Comparison of ENCODE assay signal across 21 cellular contexts in genomic region chr9:89376741-89377140, GRCh38. TPM values are rescaled to one million over a fixed set of nuclear protein-coding genes. Genes with fewer than 3 reads are reported as not detected.
DNase-seq lines count a peak whose midpoint lies in the region; ATAC-seq and TF ChIP-seq lines count a peak whose summit lies in the region.
"Had no signal": no experiment of that assay in that cellular context is flagged by ENCODE, and none has a peak within 500 bp of the region (broad histone marks: within the 10 kb centered on the region; RNA-seq: fewer than 3 reads in every experiment).

No MANE protein-coding gene starts in this region.

- H3K4me1 Mint-ChIP-seq in activated T-cell treated with anti-CD3 and anti-CD28 coated beads, Interleukin-2, amount 50 U/mL, for 72 hours (ENCODE audit: low read depth) = peaks cover 46% of the 10 kb centered on the region
- peaks cover 45% of the 10 kb centered on the region for H3K4me1 Mint-ChIP-seq in activated T-cell treated with anti-CD3 and anti-CD28 coated beads, Interleukin-2, amount 50 U/mL, for 4 hours (ENCODE audit: low read depth)
- H3K4me1 Mint-ChIP-seq in activated CD4-positive, alpha-beta memory T cell treated with anti-CD3 and anti-CD28 coated beads for 36 hours (ENCODE audit: low read depth) = peaks cover 37% of the 10 kb centered on the region
- peaks cover 6% of the 10 kb centered on the region for H3K4me1 Mint-ChIP-seq in endodermal cell
- H3K4me1 Mint-ChIP-seq: GM23338 had no signal

- no peak for TF ChIP-seq CTCF in endodermal cell (conservative IDR thresholded peaks at IDR 0.05)

- no peaks in the 10 kb centered on the region for H3K9me3 Mint-ChIP-seq in activated T-cell treated with anti-CD3 and anti-CD28 coated beads, Interleukin-2, amount 50 U/mL, for 72 hours
- no peaks in the 10 kb centered on the region for H3K9me3 Mint-ChIP-seq in activated T-cell treated with anti-CD3 and anti-CD28 coated beads, Interleukin-2, amount 50 U/mL, for 4 hours
- no peaks in the 10 kb centered on the region for H3K9me3 Mint-ChIP-seq in activated CD4-positive, alpha-beta memory T cell treated with anti-CD3 and anti-CD28 coated beads for 36 hours
- no peaks in the 10 kb centered on the region for H3K9me3 Mint-ChIP-seq in endodermal cell
- H3K9me3 Mint-ChIP-seq: brain, GM23338 had no signal

- DNase-seq in activated T-cell treated with anti-CD3 and anti-CD28 coated beads, Interleukin-2, amount 50 U/mL, for 72 hours = no peak
- DNase-seq in activated T-cell treated with anti-CD3 and anti-CD28 coated beads, Interleukin-2, amount 50 U/mL, for 4 hours = no peak
- DNase-seq in activated CD4-positive, alpha-beta memory T cell treated with anti-CD3 and anti-CD28 coated beads for 36 hours = no peak
- DNase-seq in endodermal cell (no peak), substantia nigra (lab: John Stamatoyannopoulos, UW) (no peak), hippocampal formation (lab: John Stamatoyannopoulos, UW) (no peak), epidermal melanocyte (ENCODE audit: insufficient read length, low spot score) (no peak)
- DNase-seq: ACHN; activated gamma-delta T cell; foreskin fibroblast; kidney glomerular epithelial cell; MM.1S; NCI-H146; PC-9; stimulated activated CD4-positive, alpha-beta T cell treated with anti-CD3 and anti-CD28 coated beads, Interleukin-12 subunit alpha, Interleukin-12 subunit beta, amount 100 ng/mL, for 4 hours; transverse colon had no signal

- H3K4me3 ChIP-seq in endodermal cell (ENCODE audit: low read length) = no peak overlapping the region
- H3K4me3 ChIP-seq: coronary artery, GM23338, PC-9, SJSA1, transverse colon had no signal

- H3K27me3 Mint-ChIP-seq in activated T-cell treated with anti-CD3 and anti-CD28 coated beads, Interleukin-2, amount 50 U/mL, for 72 hours (ENCODE audit: low read depth) = no peaks in the 10 kb centered on the region
- no peaks in the 10 kb centered on the region for H3K27me3 Mint-ChIP-seq in activated T-cell treated with anti-CD3 and anti-CD28 coated beads, Interleukin-2, amount 50 U/mL, for 4 hours (ENCODE audit: low read depth)
- H3K27me3 Mint-ChIP-seq in activated CD4-positive, alpha-beta memory T cell treated with anti-CD3 and anti-CD28 coated beads for 36 hours = no peaks in the 10 kb centered on the region
- H3K27me3 Mint-ChIP-seq in endodermal cell (ENCODE audit: insufficient read depth) = no peaks in the 10 kb centered on the region
- H3K27me3 Mint-ChIP-seq: brain had no signal

- intact Hi-C loops in activated CD4-positive, alpha-beta memory T cell treated with anti-CD3 and anti-CD28 coated beads for 36 hours (cut with micrococcal nuclease) = loop anchor here (5.0 kb wide), 1 partner anchor 36 kb away; no protein-coding TSS in a partner anchor

- POLR2A ChIA-PET in activated CD4-positive, alpha-beta memory T cell treated with anti-CD3 and anti-CD28 coated beads for 36 hours (lab: Charles Lee) = no interaction called here

- WGBS in endodermal cell (ENCODE audit: insufficient coverage in 1 of 2, insufficient read length in 1 of 2), 2 experiments = 68 to 96% methylated on average over 3 to 12 of the region's 12 CpGs

- H3K27me3 ChIP-seq in endodermal cell (ENCODE audit: control insufficient read depth, insufficient read depth, low read length, poor library complexity, severe bottlenecking) = no peaks in the 10 kb centered on the region
- H3K27me3 ChIP-seq: SJSA1, transverse colon had no signal

- H3K36me3 Mint-ChIP-seq in activated T-cell treated with anti-CD3 and anti-CD28 coated beads, Interleukin-2, amount 50 U/mL, for 72 hours (ENCODE audit: insufficient read depth in 2 of 2) = peaks cover 9 to 23% of the 10 kb centered on the region in 2 donors
- peaks cover 41% of the 10 kb centered on the region for H3K36me3 Mint-ChIP-seq in activated T-cell treated with anti-CD3 and anti-CD28 coated beads, Interleukin-2, amount 50 U/mL, for 4 hours (ENCODE audit: insufficient read depth)
- peaks cover 33% of the 10 kb centered on the region for H3K36me3 Mint-ChIP-seq in activated CD4-positive, alpha-beta memory T cell treated with anti-CD3 and anti-CD28 coated beads for 36 hours
- H3K36me3 Mint-ChIP-seq in endodermal cell (ENCODE audit: low read depth) = peaks cover 25% of the 10 kb centered on the region

- no peaks in the 10 kb centered on the region for H3K36me3 ChIP-seq in endodermal cell (ENCODE audit: control insufficient read depth, insufficient read depth, low read length)
- H3K36me3 ChIP-seq: SJSA1, transverse colon had no signal

- H3K4me3 Mint-ChIP-seq in activated T-cell treated with anti-CD3 and anti-CD28 coated beads, Interleukin-2, amount 50 U/mL, for 72 hours = no peak overlapping the region
- H3K4me3 Mint-ChIP-seq in activated T-cell treated with anti-CD3 and anti-CD28 coated beads, Interleukin-2, amount 50 U/mL, for 4 hours = no peak overlapping the region
- no peak overlapping the region for H3K4me3 Mint-ChIP-seq in activated CD4-positive, alpha-beta memory T cell treated with anti-CD3 and anti-CD28 coated beads for 36 hours
- no peak overlapping the region for H3K4me3 Mint-ChIP-seq in endodermal cell
- H3K4me3 Mint-ChIP-seq: brain, GM23338 had no signal

- CTCF ChIA-PET in activated CD4-positive, alpha-beta memory T cell treated with anti-CD3 and anti-CD28 coated beads for 36 hours (lab: Charles Lee) = interaction anchor here (0.9 kb wide), 1 partner anchor 172 kb away, joined by 3 read pairs; no protein-coding TSS in a partner anchor

- no peak for ATAC-seq in activated T-cell treated with anti-CD3 and anti-CD28 coated beads, Interleukin-2, amount 50 U/mL, for 72 hours (replicated peaks in 1 of 2)
- no peak for ATAC-seq in activated T-cell treated with anti-CD3 and anti-CD28 coated beads, Interleukin-2, amount 50 U/mL, for 4 hours
- no peak for ATAC-seq in HG02759 (IDR thresholded peaks at IDR 0.05; ENCODE audit: unreplicated experiment)
- ATAC-seq: GM23338 had no signal

- no peak overlapping the region for H3K9ac ChIP-seq in endodermal cell (ENCODE audit: extremely low read depth, low read length, poor library complexity, severe bottlenecking)

- peak overlapping the region; percentile 75 for H3K27ac Mint-ChIP-seq in activated T-cell treated with anti-CD3 and anti-CD28 coated beads, Interleukin-2, amount 50 U/mL, for 72 hours
- H3K27ac Mint-ChIP-seq in activated CD4-positive, alpha-beta memory T cell treated with anti-CD3 and anti-CD28 coated beads for 36 hours = peak overlapping the region; percentile 23
- peak overlapping the region; percentile 75 for H3K27ac Mint-ChIP-seq in endodermal cell
- H3K27ac Mint-ChIP-seq: GM23338 had no signal

- H3K4me1 ChIP-seq in endodermal cell (ENCODE audit: control insufficient read depth, insufficient read depth, low read length) = no peaks in the 10 kb centered on the region

- H3K9me3 ChIP-seq in endodermal cell (ENCODE audit: control insufficient read depth, low read length) = no peaks in the 10 kb centered on the region
- H3K9me3 ChIP-seq: SJSA1, transverse colon had no signal

- no peak overlapping the region for H3K27ac ChIP-seq in endodermal cell (ENCODE audit: low read depth, low read length)
- peak overlapping the region; percentile 31 for H3K27ac ChIP-seq in substantia nigra (ENCODE audit: low read depth, low read length, poor library complexity, severe bottlenecking)
- H3K27ac ChIP-seq: coronary artery, PC-9, SJSA1 had no signal

RNA-seq across cellular contexts. Expression of gene SECISBP2, which starts 58.4 kb away (rescaled TPM):
- 10 to 100 TPM; 41.6 to 47.0 TPM for total RNA-seq in activated T-cell treated with anti-CD3 and anti-CD28 coated beads, Interleukin-2, amount 50 U/mL, for 72 hours
- 10 to 100 TPM; 34.7 to 36.3 (median 35.1) TPM for total RNA-seq in activated T-cell treated with anti-CD3 and anti-CD28 coated beads, Interleukin-2, amount 50 U/mL, for 4 hours
- total RNA-seq in activated CD4-positive, alpha-beta memory T cell treated with anti-CD3 and anti-CD28 coated beads for 36 hours = 10 to 100 TPM; 34.0 to 34.7 TPM
- 10 to 100 TPM; 55.7 to 56.0 TPM for total RNA-seq in endodermal cell
- polyA plus RNA-seq in endodermal cell (2013, experiment 1 of 2) = 56.8 TPM
- 48.8 TPM for polyA plus RNA-seq in endodermal cell (2013, experiment 2 of 2)

Comparison
In these comparisons a context has a peak if more than half of its experiments do, and no peak if none do; other contexts are left out.
1. H3K27ac Mint-ChIP-seq: peak in every context shown above with its lines; median percentile 75 in activated T-cell treated with anti-CD3 and anti-CD28 coated beads, Interleukin-2, amount 50 U/mL, for 72 hours; 75 in endodermal cell; 23 in activated CD4-positive, alpha-beta memory T cell treated with anti-CD3 and anti-CD28 coated beads for 36 hours.